8 cellular contexts compared by ENCODE assay signal in the genomic region with DNA sequence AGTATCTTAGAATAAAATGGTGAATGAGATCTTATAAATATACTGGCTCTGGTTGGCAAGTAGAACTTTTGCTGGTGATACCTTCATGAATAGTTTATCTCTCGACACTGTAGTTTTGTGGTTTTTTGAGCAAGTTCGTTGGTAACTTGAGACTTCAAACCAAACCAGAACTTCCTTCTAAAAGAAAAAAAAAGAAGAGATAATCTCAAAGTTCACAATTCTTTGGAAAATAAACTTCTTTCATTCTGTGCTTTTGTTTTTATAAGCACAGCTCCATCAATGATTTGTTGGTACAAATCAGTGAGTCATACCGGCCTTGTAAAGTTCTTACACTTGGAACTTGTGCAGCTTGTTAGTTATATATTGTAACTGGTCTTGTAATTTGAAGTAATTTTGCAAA. TPM values are rescaled to one million over a fixed set of nuclear protein-coding genes. Genes with fewer than 3 reads are reported as not detected.
A peak's percentile ranks its signal among the peaks of the same experiment; 100 is the strongest.
DNase-seq lines count a peak whose midpoint lies in the region; ATAC-seq and TF ChIP-seq lines count a peak whose summit lies in the region.

No MANE protein-coding gene starts in this region.

- POLR2A ChIA-PET in RWPE1 (lab: Yijun Ruan, JAX; ENCODE audit: low non-redundant PET): interaction anchor here (3.7 kb wide), 1 partner anchor 27 kb away, joined by 19 read pairs; the partner anchor contains the start of genes AP4B1 and DCLRE1B

- TF ChIP-seq POLR2A in sigmoid colon (IDR thresholded peaks at IDR 0.05): no peak

- H3K79me2 ChIP-seq in GM23248 (ENCODE audit: insufficient read depth): peaks cover 69% of the 10 kb centered on the region

- H3K27me3 Mint-ChIP-seq in endothelial cell (ENCODE audit: unreplicated experiment): peaks cover 16% of the 10 kb centered on the region

- no peak overlapping the region for H2AFZ ChIP-seq in GM23248

- TF ChIP-seq EP300 in sigmoid colon (IDR thresholded peaks at IDR 0.05): no peak

- TF ChIP-seq CTCF in RWPE1 (conservative IDR thresholded peaks at IDR 0.05; ENCODE audit: low read depth) (no peak), endothelial cell (IDR thresholded peaks at IDR 0.05; ENCODE audit: unreplicated experiment) (no peak), sigmoid colon (IDR thresholded peaks at IDR 0.05) (no peak), GM13977 (IDR thresholded peaks at IDR 0.05; ENCODE audit: extremely low read depth, insufficient read depth, missing control alignments) (no peak)

- H3K9me3 ChIP-seq in GM23248 (ENCODE audit: low read depth) (no peaks in the 10 kb centered on the region), sigmoid colon (no peaks in the 10 kb centered on the region)

- H3K27me3 ChIP-seq in GM23248 (replicated peaks; ENCODE audit: insufficient read depth) (no peaks in the 10 kb centered on the region), sigmoid colon (no peaks in the 10 kb centered on the region)

- no peaks in the 10 kb centered on the region for H3K36me3 Mint-ChIP-seq in endothelial cell (ENCODE audit: low read depth, unreplicated experiment)

- H3K36me3 ChIP-seq in GM23248 (ENCODE audit: low read depth) (no peaks in the 10 kb centered on the region), sigmoid colon (no peaks in the 10 kb centered on the region)

- H3K27ac Mint-ChIP-seq in endothelial cell (ENCODE audit: unreplicated experiment): peak overlapping the region; percentile 98

- CTCF ChIA-PET in RWPE1 (lab: Yijun Ruan, JAX): interaction anchor here (1.0 kb wide), 1 partner anchor 95 kb away, joined by 3 read pairs; no protein-coding TSS in a partner anchor

- H3K4me3 Mint-ChIP-seq in endothelial cell (ENCODE audit: unreplicated experiment): peak overlapping the region; percentile 98

- no peaks in the 10 kb centered on the region for H3K9me2 ChIP-seq in GM23248 (ENCODE audit: insufficient read depth)

- peak overlapping the region; percentile 84 for H3K4me3 ChIP-seq in GM23248
- peak overlapping the region in 2 of 4 donors; percentile 85 for H3K4me3 ChIP-seq in sigmoid colon

- DNase-seq in GM23248 (peak; percentile 80), RWPE1 (ENCODE audit: low spot score) (peak; percentile 31), endothelial cell (ENCODE audit: low spot score) (no peak), sigmoid colon (no peak), RPMI8226 (no peak), NCI-H774 (lab: John Stamatoyannopoulos, UW) (no peak), GM13977 (ENCODE audit: low spot score) (no peak)

- peak overlapping the region; percentile 99 for H3K27ac ChIP-seq in GM23248
- H3K27ac ChIP-seq in RWPE1: no peak overlapping the region
- H3K27ac ChIP-seq in sigmoid colon: peak overlapping the region; percentile 94 to 99 (median 97)

- in situ Hi-C loops in GM23248 (cut with MboI) (loop anchor here (25.0 kb wide), 1 partner anchor 794 kb away; no protein-coding TSS in a partner anchor), GM13977 (cut with MboI; ENCODE audit: low pct_unique_long_range_greater_than_20kb, low sequenced_read_pairs, unreplicated experiment) (loop anchor here (10.0 kb wide), 1 partner anchor 107 kb away; no protein-coding TSS in a partner anchor)

- H3K9ac ChIP-seq in GM23248: peak overlapping the region; percentile 100

- H4K20me1 ChIP-seq in GM23248 (ENCODE audit: insufficient read depth): peaks cover 17% of the 10 kb centered on the region

- H3K4me1 Mint-ChIP-seq in endothelial cell (ENCODE audit: unreplicated experiment): peaks cover 38% of the 10 kb centered on the region

- H3F3A ChIP-seq in GM23248 (ENCODE audit: insufficient read depth): peaks cover 13% of the 10 kb centered on the region; the same call in 1 of the 2 replicates

- intact Hi-C loops in sigmoid colon (cut with DNase I): no loop called here

- H3K4me2 ChIP-seq in GM23248 (ENCODE audit: unreplicated experiment): peak overlapping the region; percentile 91

- no peak for ATAC-seq in HG03342 (IDR thresholded peaks at IDR 0.05; ENCODE audit: unreplicated experiment)

- WGBS in GM23248 (ENCODE audit: low coverage in 1 of 2, low lambda C conversion rate in 2 of 2, missing lambda C conversion rate in 2 of 2), 2 experiments: 16 to 20% methylated on average over 3 of the region's 3 CpGs
- WGBS in sigmoid colon, 2 donors: 3 to 9% methylated on average over 3 of the region's 3 CpGs

- H3K9me3 Mint-ChIP-seq in endothelial cell (ENCODE audit: unreplicated experiment): no peaks in the 10 kb centered on the region

- H3K4me1 ChIP-seq in GM23248 (ENCODE audit: insufficient read depth) (peaks cover 24% of the 10 kb centered on the region), sigmoid colon (peaks cover 0 to 57% (median 43%) of the 10 kb centered on the region in 4 donors)

RNA-seq across cellular contexts. Expression of gene HIPK1, which starts 2.3 kb away (rescaled TPM):
- total RNA-seq in GM23248 (2014; rRNA removed; shearing (Covaris generic)): 23.6 and 26.2 TPM in 2 replicates
- polyA plus RNA-seq in GM23248 (2016; fragmentation: Nextera tagmentation; extraction: Ambion mirVana) (6.1 and 7.6 TPM in 2 replicates), sigmoid colon (10 to 100 TPM; 13.8 to 16.9 (median 16.6) TPM)
- total RNA-seq in endothelial cell (ENCODE audit: unreplicated experiment) (56.6 TPM), sigmoid colon (10 to 100 TPM; 47.2 to 57.1 (median 49.9) TPM)

RNA-seq across cellular contexts. Expression of gene DCLRE1B, which starts 26.3 kb away (rescaled TPM):
- 4.3 and 6.9 TPM in 2 replicates for total RNA-seq in GM23248 (2014; rRNA removed; shearing (Covaris generic))
- polyA plus RNA-seq in GM23248 (2016; fragmentation: Nextera tagmentation; extraction: Ambion mirVana) (6.5 and 7.2 TPM in 2 replicates), sigmoid colon (1 to 10 TPM; 1.8 to 4.9 (median 2.4) TPM)
- total RNA-seq in endothelial cell (ENCODE audit: unreplicated experiment) (11.8 TPM), sigmoid colon (1 to 10 TPM; 4.3 to 4.9 (median 4.4) TPM)

RNA-seq across cellular contexts. Expression of gene AP4B1, which starts 26.9 kb away (rescaled TPM):
- total RNA-seq in GM23248 (2014; rRNA removed; shearing (Covaris generic)): 12.9 and 16.1 TPM in 2 replicates
- polyA plus RNA-seq in GM23248 (2016; fragmentation: Nextera tagmentation; extraction: Ambion mirVana) (9.9 and 11.8 TPM in 2 replicates), sigmoid colon (10 to 100 TPM in 1 of 3 donors, 1 to 10 TPM in 2; 4.8 to 21.3 (median 7.9) TPM)
- total RNA-seq in endothelial cell (ENCODE audit: unreplicated experiment) (28.4 TPM), sigmoid colon (10 to 100 TPM in 2 of 4 donors, 1 to 10 TPM in 2; 6.2 to 15.5 (median 10.8) TPM)

RNA-seq across cellular contexts. Expression of gene BCL2L15, which starts 44.1 kb away (rescaled TPM):
- 0.13 and 0.32 TPM in 2 replicates for total RNA-seq in GM23248 (2014; rRNA removed; shearing (Covaris generic))
- polyA plus RNA-seq in GM23248 (2016; fragmentation: Nextera tagmentation; extraction: Ambion mirVana): not detected in 2 replicates
- 0.49 TPM for total RNA-seq in endothelial cell (ENCODE audit: unreplicated experiment)
- under 1 TPM; under 0.01 to 0.49 (median 0.34) TPM for total RNA-seq in sigmoid colon
- 10 to 100 TPM; 63.1 to 87.9 (median 85.8) TPM for polyA plus RNA-seq in sigmoid colon

RNA-seq across cellular contexts. Expression of gene OLFML3, which starts 47.8 kb away (rescaled TPM):
- 156 and 168 TPM in 2 replicates for total RNA-seq in GM23248 (2014; rRNA removed; shearing (Covaris generic))
- polyA plus RNA-seq in GM23248 (2016; fragmentation: Nextera tagmentation; extraction: Ambion mirVana) (141 and 149 TPM in 2 replicates), sigmoid colon (10 to 100 TPM; 14.1 to 23.8 (median 21.0) TPM)
- total RNA-seq in endothelial cell (ENCODE audit: unreplicated experiment) (130 TPM), sigmoid colon (100 to 1,000 TPM in 3 of 4 donors, 10 to 100 TPM in 1; 94.0 to 149 (median 132) TPM)

Comparison
In these comparisons a context has a peak if more than half of its experiments do, and no peak if none do; other contexts are left out.
1. DNase-seq: peak in GM23248 (single experiment) and RWPE1 (single experiment); none in endothelial cell (single experiment), sigmoid colon (single experiment), RPMI8226 (single experiment), NCI-H774 (single experiment) and GM13977 (single experiment).